8 cellular contexts compared by ENCODE assay signal in the genomic region with DNA sequence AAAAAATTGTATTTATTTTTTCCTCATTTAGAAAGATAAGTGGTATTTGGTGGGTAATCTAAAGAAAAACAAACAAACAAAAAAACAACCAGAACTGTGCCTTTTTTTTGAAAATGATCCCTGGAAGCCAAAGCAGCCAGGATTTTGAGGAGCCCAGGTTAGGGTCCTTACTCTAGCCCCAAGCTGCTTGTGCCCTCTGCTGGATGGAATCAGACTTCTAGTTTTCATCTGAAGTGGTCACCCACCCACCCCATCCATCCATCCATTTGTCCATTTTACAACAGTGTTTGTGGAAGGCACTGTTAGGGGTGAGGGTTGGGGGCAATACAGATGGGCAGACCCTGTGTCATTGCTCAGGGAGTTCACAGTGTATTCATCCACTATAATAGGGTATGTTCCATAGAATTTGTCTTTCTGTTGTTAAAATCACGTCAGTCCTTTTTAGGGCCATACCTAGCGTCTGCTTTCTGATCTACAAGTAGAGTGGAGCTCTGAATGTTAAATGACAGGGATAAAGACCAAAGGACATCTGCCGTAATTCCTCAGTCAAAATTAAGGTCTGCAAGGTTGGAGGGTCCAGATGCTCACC. TPM values are rescaled to one million over a fixed set of nuclear protein-coding genes. Genes with fewer than 3 reads are reported as not detected.
DNase-seq lines count a peak whose midpoint lies in the region; ATAC-seq and TF ChIP-seq lines count a peak whose summit lies in the region.

No MANE protein-coding gene starts in this region.

- H3K4me1 Mint-ChIP-seq in WTC11: peaks cover 52% of the 10 kb centered on the region

- H3K27me3 Mint-ChIP-seq in WTC11 (ENCODE audit: low read depth): no peaks in the 10 kb centered on the region

- no peak overlapping the region for H3K27ac ChIP-seq in heart left ventricle

- no peak for DNase-seq in heart left ventricle
- DNase-seq in left cardiac atrium: no peak
- DNase-seq in MG63: peak; percentile 17
- peak; percentile 44 for DNase-seq in WTC11 (ENCODE audit: low spot score)
- peak; percentile 48 for DNase-seq in iris pigment epithelial cell (ENCODE audit: low read depth)
- DNase-seq in hippocampal formation (lab: John Stamatoyannopoulos, UW): no peak

- H3K9me3 ChIP-seq in heart left ventricle (no peaks in the 10 kb centered on the region), MG63 (no peaks in the 10 kb centered on the region)

- H3K27ac Mint-ChIP-seq in WTC11: peak overlapping the region; percentile 47; the same call in 1 of the 2 replicates

- POLR2A ChIA-PET in WTC11 (lab: Charles Lee): no interaction called here

- H3K4me3 ChIP-seq in heart left ventricle (no peak overlapping the region), MG63 (no peak overlapping the region)

- no peak for ATAC-seq in heart left ventricle
- no peak for ATAC-seq in left cardiac atrium
- peak; percentile 6; the same call in 1 of the 2 replicates for ATAC-seq in WTC11
- no peak for ATAC-seq in HG02763 (IDR thresholded peaks at IDR 0.05; ENCODE audit: unreplicated experiment)
- no peak for ATAC-seq in HG03097 (IDR thresholded peaks at IDR 0.05; ENCODE audit: low FRiP score, unreplicated experiment)

- H3K36me3 ChIP-seq in heart left ventricle (peaks cover 0 to 36% (median 25%) of the 10 kb centered on the region in 9 donors), MG63 (peaks cover 45% of the 10 kb centered on the region)

- peak; percentile 14 to 54 (median 28) for TF ChIP-seq CTCF in heart left ventricle (IDR thresholded peaks at IDR 0.05)
- TF ChIP-seq CTCF in WTC11 (IDR thresholded peaks at IDR 0.05): peak; percentile 22; the same call in 1 of the 2 replicates

- WGBS in heart left ventricle, 4 donors: 88 to 92% (median 89%) methylated on average over 3 of the region's 3 CpGs

- TF ChIP-seq POLR2A in heart left ventricle (IDR thresholded peaks at IDR 0.05): no peak

- CTCF ChIA-PET in WTC11 (lab: Charles Lee): interaction anchor here (0.6 to 3.8 kb wide), 14 partner anchors 10 to 1229 kb away, joined by 3 to 48 read pairs (median 6); partner anchors contain the start of gene YIPF1

- intact Hi-C loops in heart left ventricle (cut with DNase I) (loop anchor here in 9 of 10 donors (5.0 to 10.0 kb wide), 6 partner anchors 57 to 112 kb away; partner anchors contain the start of genes YIPF1 (in 6 of the 9), TCEANC2 (in 4 of the 9), TMEM59 (in 4 of the 9) and DIO1 (in 2 of the 9)), left cardiac atrium (cut with DNase I) (loop anchor here in 1 of 2 donors (5.0 kb wide), 1 partner anchor 62 kb away; the partner anchor contains the start of gene YIPF1)

- no peak overlapping the region for H3K4me3 Mint-ChIP-seq in WTC11

- no peaks in the 10 kb centered on the region for H3K27me3 ChIP-seq in heart left ventricle
- no peaks in the 10 kb centered on the region for H3K27me3 ChIP-seq in MG63

- peaks cover 19% of the 10 kb centered on the region for H3K36me3 Mint-ChIP-seq in WTC11

- H3K9me3 Mint-ChIP-seq in WTC11: no peaks in the 10 kb centered on the region

- H3K4me1 ChIP-seq in heart left ventricle: peaks cover 2 to 44% (median 22%) of the 10 kb centered on the region in 12 donors

TF ChIP-seq in WTC11, 78 proteins besides CTCF, POLR2A, EP300 and RAD21 (continues in another document):
- no peak for TF ChIP-seq STAT6 (CRISPR knock-in tag; conservative IDR thresholded peaks at IDR 0.05; ENCODE audit: low read depth)
- no peak for TF ChIP-seq JUN (CRISPR knock-in tag; IDR thresholded peaks at IDR 0.05)
- TF ChIP-seq E2F4 (CRISPR knock-in tag; IDR thresholded peaks at IDR 0.05; ENCODE audit: borderline replicate concordance, low read depth): no peak
- TF ChIP-seq PRRX2 (CRISPR knock-in tag; IDR thresholded peaks at IDR 0.05): no peak
- TF ChIP-seq, protein P1, sequence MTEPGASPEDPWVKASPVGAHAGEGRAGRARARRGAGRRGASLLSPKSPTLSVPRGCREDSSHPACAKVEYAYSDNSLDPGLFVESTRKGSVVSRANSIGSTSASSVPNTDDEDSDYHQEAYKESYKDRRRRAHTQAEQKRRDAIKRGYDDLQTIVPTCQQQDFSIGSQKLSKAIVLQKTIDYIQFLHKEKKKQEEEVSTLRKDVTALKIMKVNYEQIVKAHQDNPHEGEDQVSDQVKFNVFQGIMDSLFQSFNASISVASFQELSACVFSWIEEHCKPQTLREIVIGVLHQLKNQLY (CRISPR knock-in tag; IDR thresholded peaks at IDR 0.05): no peak
- no peak for TF ChIP-seq E2F5 (CRISPR knock-in tag; IDR thresholded peaks at IDR 0.05)
- no peak for TF ChIP-seq ELF4 (CRISPR knock-in tag; IDR thresholded peaks at IDR 0.05; ENCODE audit: low read depth)
- no peak for TF ChIP-seq PREB (CRISPR knock-in tag; IDR thresholded peaks at IDR 0.05; ENCODE audit: borderline replicate concordance)

RNA-seq across cellular contexts. Expression of gene LRRC42, which starts 3.0 kb away (rescaled TPM):
- total RNA-seq in heart left ventricle (10 to 100 TPM; 10.9 to 18.5 (median 14.3) TPM), left cardiac atrium (10 to 100 TPM; 13.5 to 17.9 TPM), WTC11 (2021) (38.1 to 39.1 TPM (median 38.6 TPM) in 3 replicates)
- polyA plus RNA-seq in heart left ventricle: 10 to 100 TPM in 1 of 2 donors, 1 to 10 TPM in 1; 3.7 to 18.2 TPM
- total RNA-seq in MG63 (2014; rRNA removed; shearing (Covaris generic); ENCODE audit: low replicate concordance): 78.4 and 79.6 TPM in 2 replicates

RNA-seq across cellular contexts. Expression of gene IFT25, which starts 3.6 kb away (rescaled TPM):
- total RNA-seq in heart left ventricle (10 to 100 TPM in 6 of 9 donors, 1 to 10 TPM in 3; 6.5 to 17.6 (median 12.3) TPM), left cardiac atrium (10 to 100 TPM; 15.1 to 16.6 TPM), WTC11 (2021) (22.6 to 27.9 TPM (median 26.3 TPM) in 3 replicates)
- polyA plus RNA-seq in heart left ventricle: 10 to 100 TPM; 10.6 to 11.6 TPM
- 31.5 and 54.1 TPM in 2 replicates for total RNA-seq in MG63 (2014; rRNA removed; shearing (Covaris generic); ENCODE audit: low replicate concordance)

RNA-seq across cellular contexts. Expression of gene DIO1, which starts 55.1 kb away (rescaled TPM):
- total RNA-seq in heart left ventricle: not detected
- not detected for polyA plus RNA-seq in heart left ventricle
- total RNA-seq in left cardiac atrium: not detected
- not detected in 2 replicates for total RNA-seq in MG63 (2014; rRNA removed; shearing (Covaris generic); ENCODE audit: low replicate concordance)
- total RNA-seq in WTC11 (2021): 0.23 TPM in 1 of 3 replicates, not detected in the others

RNA-seq across cellular contexts. Expression of gene YIPF1, which starts 59.5 kb away (rescaled TPM):
- total RNA-seq in heart left ventricle (10 to 100 TPM; 11.2 to 23.5 (median 14.4) TPM), left cardiac atrium (10 to 100 TPM; 12.9 to 15.2 TPM), WTC11 (2021) (21.9 to 28.6 TPM (median 25.9 TPM) in 3 replicates)
- polyA plus RNA-seq in heart left ventricle: 10 to 100 TPM in 1 of 2 donors, 1 to 10 TPM in 1; 8.7 to 29.5 TPM
- 15.2 and 20.3 TPM in 2 replicates for total RNA-seq in MG63 (2014; rRNA removed; shearing (Covaris generic); ENCODE audit: low replicate concordance)

Comparison
In these comparisons a context has a peak if more than half of its experiments do, and no peak if none do; other contexts are left out.
1. DNase-seq: peak in MG63 (single experiment), WTC11 (single experiment) and iris pigment epithelial cell (single experiment); none in heart left ventricle (0 of 5), left cardiac atrium (single experiment) and hippocampal formation (0 of 2).